ENCODE assay signal across 11 cellular contexts in genomic region chr21:42078247-42079007, GRCh38. TPM values are rescaled to one million over a fixed set of nuclear protein-coding genes. Genes with fewer than 3 reads are reported as not detected.
"Had no signal": no experiment of that assay in that cellular context is flagged by ENCODE, and none has a peak within 500 bp of the region (broad histone marks: within the 10 kb centered on the region; RNA-seq: fewer than 3 reads in every experiment).

No MANE protein-coding gene starts in this region.

RNA-seq across cellular contexts. Expression of gene UMODL1, which starts 7.3 kb away (rescaled TPM):
- total RNA-seq: kidney epithelial cell; mesothelial cell of epicardium; natural killer cell treated with Interleukin-12 subunit alpha and Interleukin-12 subunit beta and Interleukin-15 and Interleukin-18, amount 100 ng/mL, for 72 hours; omental fat pad; right cardiac atrium; sciatic nerve; temporal lobe; tibial nerve; ureter; uterus had no signal
- polyA plus RNA-seq: immature natural killer cell, right cardiac atrium had no signal
